Comparison of ENCODE assay signal across 13 cellular contexts in the genomic region with DNA sequence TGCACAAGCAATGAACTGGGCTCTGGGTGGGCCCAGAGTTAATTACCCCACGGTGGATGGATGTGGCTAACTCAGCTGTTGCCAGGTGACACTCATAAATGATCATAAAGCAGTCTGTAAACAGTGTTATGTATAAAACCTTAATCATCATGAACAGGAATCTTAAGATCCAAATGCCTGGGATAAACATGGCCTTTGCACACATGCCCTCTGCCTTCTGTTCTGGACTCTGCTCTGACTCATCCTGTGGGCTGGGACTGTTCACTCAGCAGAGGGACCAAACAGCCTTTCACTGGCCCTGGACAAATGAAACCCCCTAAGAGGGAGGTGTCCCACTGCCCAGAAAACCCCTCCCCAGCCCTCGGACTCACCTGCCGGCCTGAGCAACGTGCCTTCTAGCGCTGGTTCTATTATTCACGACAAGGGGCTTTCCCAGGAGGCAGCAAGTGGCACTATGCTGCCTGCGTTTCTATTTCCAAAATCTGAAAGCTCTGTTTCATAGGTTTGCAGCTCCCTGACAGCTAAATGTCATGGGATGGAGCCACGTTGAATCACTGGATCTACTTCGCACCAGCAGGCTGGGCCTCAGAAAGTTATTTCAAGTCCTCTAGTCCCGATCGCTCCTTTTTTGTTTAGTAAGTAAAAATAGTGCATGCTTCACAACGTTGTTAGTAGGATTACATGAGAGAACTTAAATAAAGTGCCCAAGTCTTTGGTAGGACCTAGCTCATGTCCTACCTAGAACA. TPM values are rescaled to one million over a fixed set of nuclear protein-coding genes. Genes with fewer than 3 reads are reported as not detected.
DNase-seq lines count a peak whose midpoint lies in the region; ATAC-seq and TF ChIP-seq lines count a peak whose summit lies in the region.
"Had no signal": no experiment of that assay in that cellular context is flagged by ENCODE, and none has a peak within 500 bp of the region (broad histone marks: within the 10 kb centered on the region; RNA-seq: fewer than 3 reads in every experiment).

No MANE protein-coding gene starts in this region.

- no peak for ATAC-seq in GM19467 (IDR thresholded peaks at IDR 0.05; ENCODE audit: unreplicated experiment)
- no peak for ATAC-seq in GM18861 (IDR thresholded peaks at IDR 0.05; ENCODE audit: unreplicated experiment)
- ATAC-seq: naive thymus-derived CD8-positive, alpha-beta T cell; stimulated activated effector memory CD8-positive, alpha-beta T cell treated with anti-CD3 and anti-CD28 coated beads, Interleukin-12 subunit alpha, Interleukin-12 subunit beta, amount 100 ng/mL, for 72 hours had no signal

- intact Hi-C loops in stomach (cut with DNase I; ENCODE audit: low total_unique reads) = no loop called here

- H3K4me1 ChIP-seq in GM23248 (ENCODE audit: insufficient read depth) (peaks cover 9% of the 10 kb centered on the region; the same call in 1 of the 2 replicates), stomach (peaks cover 11 to 64% (median 41%) of the 10 kb centered on the region in 4 donors)

- H4K20me1 ChIP-seq in GM23248 (ENCODE audit: insufficient read depth) = no peaks in the 10 kb centered on the region

- H3K27me3 ChIP-seq in GM23248 (replicated peaks; ENCODE audit: insufficient read depth) (no peaks in the 10 kb centered on the region), stomach (no peaks in the 10 kb centered on the region)

- no peaks in the 10 kb centered on the region for H3K9me3 ChIP-seq in GM23248 (ENCODE audit: low read depth)
- no peaks in the 10 kb centered on the region for H3K9me3 ChIP-seq in stomach

- DNase-seq in GM23248 = peak; percentile 72
- peak; percentile 42 for DNase-seq in astrocyte of the hippocampus (ENCODE audit: low read depth, low spot score)
- peak; percentile 53 for DNase-seq in kidney glomerular epithelial cell (lab: John Stamatoyannopoulos, UW)
- DNase-seq in stomach = peak; percentile 35
- no peak for DNase-seq in activated CD4-positive, alpha-beta T cell treated with anti-CD3 and anti-CD28 coated beads for 1 hour
- no peak for DNase-seq in NCI-H2171 treated with DMSO at 0.1 percent for 48 hours (lab: John Stamatoyannopoulos, UW)
- DNase-seq: activated T-cell treated with anti-CD3 and anti-CD28 coated beads, Interleukin-2, amount 50 U/mL, for 48 hours; central memory CD4-positive, alpha-beta T cell; naive thymus-derived CD8-positive, alpha-beta T cell; NCI-H146 had no signal

- no peak for TF ChIP-seq CTCF in stomach (IDR thresholded peaks at IDR 0.05)

- peak overlapping the region; percentile 35; the same call in 1 of the 2 replicates for H3K9ac ChIP-seq in GM23248

- peaks cover 27% of the 10 kb centered on the region for H3K79me2 ChIP-seq in GM23248 (ENCODE audit: insufficient read depth)

- peak overlapping the region; percentile 49 for H3K27ac ChIP-seq in GM23248
- peak overlapping the region; percentile 52 to 84 (median 73) for H3K27ac ChIP-seq in stomach

- H3K4me3 ChIP-seq in GM23248 (no peak overlapping the region), stomach (no peak overlapping the region)

- no peaks in the 10 kb centered on the region for H3K9me2 ChIP-seq in GM23248 (ENCODE audit: insufficient read depth)

- TF ChIP-seq POLR2A in stomach (IDR thresholded peaks at IDR 0.05) = no peak

- peak overlapping the region; percentile 14; the same call in 1 of the 2 replicates for H2AFZ ChIP-seq in GM23248

- in situ Hi-C loops in GM23248 (cut with MboI) = no loop called here

- no peak overlapping the region for H3K4me2 ChIP-seq in GM23248 (ENCODE audit: unreplicated experiment)

- 52 to 53% methylated on average over 11 to 12 of the region's 12 CpGs for WGBS in GM23248 (ENCODE audit: low coverage in 1 of 2, low lambda C conversion rate in 2 of 2, missing lambda C conversion rate in 2 of 2), 2 experiments
- WGBS in stomach, 5 donors = 59 to 71% (median 65%) methylated on average over 12 of the region's 12 CpGs

- TF ChIP-seq EP300 in stomach (IDR thresholded peaks at IDR 0.05) = no peak

- H3K36me3 ChIP-seq in GM23248 (ENCODE audit: low read depth) = no peaks in the 10 kb centered on the region
- no peaks in the 10 kb centered on the region for H3K36me3 ChIP-seq in stomach

- peaks cover 8% of the 10 kb centered on the region; the same call in 1 of the 2 replicates for H3F3A ChIP-seq in GM23248 (ENCODE audit: insufficient read depth)

RNA-seq across cellular contexts. Expression of a gene that starts 53.0 kb away (rescaled TPM):
- total RNA-seq in GM23248 (2014; rRNA removed; shearing (Covaris generic)) = 10.5 and 12.8 TPM in 2 replicates
- 1.5 and 1.6 TPM in 2 replicates for polyA plus RNA-seq in GM23248 (2016; fragmentation: Nextera tagmentation; extraction: Ambion mirVana)
- total RNA-seq in stomach = 100 to 1,000 TPM in 2 of 5 donors, 10 to 100 TPM in 3; 36.9 to 110 (median 86.6) TPM
- 1 to 10 TPM; 3.5 to 7.8 (median 4.6) TPM for polyA plus RNA-seq in stomach

Comparison
In these comparisons a context has a peak if more than half of its experiments do, and no peak if none do; other contexts are left out.
1. DNase-seq: peak in GM23248 (single experiment), astrocyte of the hippocampus (single experiment), kidney glomerular epithelial cell (single experiment) and stomach (single experiment); none in activated CD4-positive, alpha-beta T cell treated with anti-CD3 and anti-CD28 coated beads for 1 hour (single experiment) and NCI-H2171 treated with DMSO at 0.1 percent for 48 hours (single experiment).